Comparison of ENCODE assay signal across 26 cellular contexts in the genomic region with DNA sequence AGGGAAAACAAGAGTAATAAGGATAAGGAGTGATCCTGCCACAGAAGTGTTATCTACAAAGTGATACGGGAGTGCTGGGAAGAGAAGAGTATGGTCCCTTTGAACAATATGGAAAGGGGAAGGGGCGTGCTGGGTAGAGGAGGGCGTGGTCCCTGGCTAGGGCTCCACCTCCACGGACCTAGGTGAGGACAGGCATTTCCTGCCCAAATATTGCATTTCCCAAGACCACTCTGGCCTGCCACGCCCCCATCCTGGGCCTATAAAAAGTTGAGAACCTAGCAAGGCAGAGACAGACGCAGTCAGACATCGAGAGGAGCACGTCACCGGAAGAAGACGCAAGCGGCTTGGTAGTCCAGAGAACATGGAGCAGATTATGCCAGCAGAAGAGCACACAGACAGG. TPM values are rescaled to one million over a fixed set of nuclear protein-coding genes. Genes with fewer than 3 reads are reported as not detected.
"Had no signal": no experiment of that assay in that cellular context is flagged by ENCODE, and none has a peak within 500 bp of the region (broad histone marks: within the 10 kb centered on the region; RNA-seq: fewer than 3 reads in every experiment).

No MANE protein-coding gene starts in this region.

- H3K36me3 Mint-ChIP-seq: activated CD4-positive, alpha-beta memory T cell treated with anti-CD3 and anti-CD28 coated beads for 36 hours; activated naive CD4-positive, alpha-beta T cell treated with anti-CD3 and anti-CD28 coated beads, Interleukin-2, amount 50 U/mL, for 72 hours had no signal

- H3K36me3 ChIP-seq: ascending aorta had no signal

- H3K27ac ChIP-seq: ascending aorta, VCaP had no signal

- H3K4me3 Mint-ChIP-seq: activated CD4-positive, alpha-beta memory T cell treated with anti-CD3 and anti-CD28 coated beads for 36 hours; activated CD4-positive, alpha-beta T cell treated with anti-CD3 and anti-CD28 coated beads, Interleukin-2, amount 10 ng/mL, durations not matched to agents 7 days and 5 days; activated naive CD8-positive, alpha-beta T cell treated with anti-CD3 and anti-CD28 coated beads, Interleukin-2, amount 50 U/mL, for 24 hours; activated T-cell treated with anti-CD3 and anti-CD28 coated beads, Interleukin-2, amount 50 U/mL, for 72 hours; brain; central memory CD8-positive, alpha-beta T cell; T-helper 17 cell had no signal

- H3K27me3 ChIP-seq: ascending aorta had no signal

- H3K4me1 Mint-ChIP-seq: activated CD4-positive, alpha-beta T cell treated with anti-CD3 and anti-CD28 coated beads, Interleukin-2, amount 10 ng/mL, durations not matched to agents 7 days and 5 days; activated naive CD8-positive, alpha-beta T cell treated with anti-CD3 and anti-CD28 coated beads, Interleukin-2, amount 50 U/mL, for 24 hours; central memory CD8-positive, alpha-beta T cell; T-helper 17 cell had no signal

- H3K9me3 Mint-ChIP-seq: activated T-cell treated with anti-CD3 and anti-CD28 coated beads, Interleukin-2, amount 50 U/mL, for 72 hours; central memory CD8-positive, alpha-beta T cell had no signal

- DNase-seq: activated CD4-positive, alpha-beta memory T cell treated with anti-CD3 and anti-CD28 coated beads for 36 hours; activated CD4-positive, alpha-beta T cell treated with anti-CD3 and anti-CD28 coated beads, Interleukin-2, amount 10 ng/mL, durations not matched to agents 7 days and 5 days; activated CD4-positive, CD25-positive, alpha-beta regulatory T cell; activated naive CD4-positive, alpha-beta T cell; activated naive CD8-positive, alpha-beta T cell treated with anti-CD3 and anti-CD28 coated beads, Interleukin-2, amount 50 U/mL, for 24 hours; activated T-cell treated with anti-CD3 and anti-CD28 coated beads, Interleukin-2, amount 50 U/mL, for 72 hours; amniotic stem cell; Karpas-422; MM.1S; NCI-H1105 treated with DMSO at 0.1 percent for 48 hours; NCI-H1436 treated with DMSO at 0.1 percent for 48 hours; NCI-H187 treated with DMSO at 0.1 percent for 48 hours; NCI-H2081 treated with DMSO at 0.1 percent for 48 hours; NCI-H446; NCI-H524; PC-3; SIG-M5; T-helper 17 cell; T-helper 9 cell had no signal

- H3K4me3 ChIP-seq: ascending aorta had no signal

- H3K27ac Mint-ChIP-seq: activated CD4-positive, alpha-beta memory T cell treated with anti-CD3 and anti-CD28 coated beads for 36 hours; activated CD4-positive, alpha-beta T cell treated with anti-CD3 and anti-CD28 coated beads, Interleukin-2, amount 10 ng/mL, durations not matched to agents 7 days and 5 days; activated naive CD4-positive, alpha-beta T cell treated with anti-CD3 and anti-CD28 coated beads, Interleukin-2, amount 50 U/mL, for 72 hours; activated naive CD8-positive, alpha-beta T cell treated with anti-CD3 and anti-CD28 coated beads, Interleukin-2, amount 50 U/mL, for 24 hours; activated T-cell treated with anti-CD3 and anti-CD28 coated beads, Interleukin-2, amount 50 U/mL, for 72 hours; activated T-helper 2 cell treated with anti-CD3 and anti-CD28 coated beads, Interferon-gamma antibody, Interleukin-2, Interleukin-4, amounts not matched to agents 10 μg/mL and 5 μg/mL and 100 μg/mL, durations not matched to agents 14 hours and 24 hours and 36 hours; brain; T-helper 17 cell had no signal

- H3K9me3 ChIP-seq: ascending aorta had no signal

- H3K27me3 Mint-ChIP-seq: activated CD4-positive, alpha-beta T cell treated with anti-CD3 and anti-CD28 coated beads, Interleukin-2, amount 10 ng/mL, durations not matched to agents 7 days and 5 days; central memory CD8-positive, alpha-beta T cell had no signal

- ATAC-seq: activated naive CD4-positive, alpha-beta T cell treated with anti-CD3 and anti-CD28 coated beads, Interleukin-2, amount 50 U/mL, for 72 hours; activated naive CD8-positive, alpha-beta T cell treated with anti-CD3 and anti-CD28 coated beads, Interleukin-2, amount 50 U/mL, for 24 hours; activated T-cell treated with anti-CD3 and anti-CD28 coated beads, Interleukin-2, amount 50 U/mL, for 72 hours; PC-3; T-helper 17 cell had no signal

RNA-seq across cellular contexts. Expression of gene VSTM4, which starts 22.8 kb away (rescaled TPM):
- total RNA-seq: activated naive CD4-positive, alpha-beta T cell treated with anti-CD3 and anti-CD28 coated beads, Interleukin-2, amount 50 U/mL, for 72 hours; PC-3; T-helper 17 cell had no signal

RNA-seq across cellular contexts. Expression of gene FAM170B, which starts 41.3 kb away (rescaled TPM):
- total RNA-seq: activated CD4-positive, alpha-beta memory T cell treated with anti-CD3 and anti-CD28 coated beads for 36 hours; activated CD4-positive, alpha-beta T cell treated with anti-CD3 and anti-CD28 coated beads, Interleukin-2, amount 10 ng/mL, durations not matched to agents 7 days and 5 days; activated CD8-positive, alpha-beta memory T cell treated with anti-CD3 and anti-CD28 coated beads for 36 hours; activated naive CD4-positive, alpha-beta T cell treated with anti-CD3 and anti-CD28 coated beads, Interleukin-2, amount 50 U/mL, for 72 hours; activated T-helper 2 cell treated with anti-CD3 and anti-CD28 coated beads, Interferon-gamma antibody, Interleukin-2, Interleukin-4, amounts not matched to agents 10 μg/mL and 5 μg/mL and 100 μg/mL, durations not matched to agents 14 hours and 24 hours and 36 hours; ascending aorta; PC-3; T-helper 17 cell had no signal
